Comparison of ENCODE assay signal across 9 cellular contexts in the genomic region with DNA sequence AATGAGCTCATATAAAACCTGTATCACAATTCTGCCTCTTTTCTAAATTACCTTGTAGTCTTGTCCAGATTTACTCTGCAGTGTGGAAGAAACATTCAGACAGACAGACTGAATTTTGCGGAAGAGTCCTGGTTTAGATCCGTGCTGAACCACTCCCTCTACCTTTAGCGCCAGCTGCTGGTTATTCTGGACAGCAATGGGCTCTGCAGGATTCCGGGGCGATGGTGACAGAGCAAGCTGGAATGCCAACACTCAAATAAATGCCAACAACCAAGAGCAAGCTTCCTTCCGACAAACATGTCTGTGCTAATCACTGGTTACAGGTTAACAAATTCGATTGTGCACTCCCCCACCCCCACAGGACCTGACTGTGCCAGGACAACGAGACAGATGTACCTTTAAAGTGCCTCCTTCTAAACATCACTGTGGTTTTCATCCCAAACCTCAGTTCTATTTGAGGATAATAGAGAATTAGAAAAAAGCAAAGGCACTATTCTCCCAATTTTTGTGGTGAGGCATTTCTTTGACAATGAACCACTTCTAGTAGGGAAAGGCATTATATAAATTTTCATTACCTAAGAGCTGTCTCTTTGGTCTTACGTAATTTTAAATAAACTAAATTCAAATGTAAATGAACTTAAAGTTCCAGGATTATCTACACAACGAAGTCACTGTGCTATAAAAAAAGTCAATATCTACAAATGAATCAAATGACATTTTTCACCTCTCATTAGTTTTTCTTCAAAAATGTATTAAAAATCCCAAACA.
DNase-seq lines count a peak whose midpoint lies in the region; ATAC-seq and TF ChIP-seq lines count a peak whose summit lies in the region.
"Had no signal": no experiment of that assay in that cellular context is flagged by ENCODE, and none has a peak within 500 bp of the region (broad histone marks: within the 10 kb centered on the region; RNA-seq: fewer than 3 reads in every experiment).

No MANE protein-coding gene starts in this region.

- no peak overlapping the region for H3K27ac ChIP-seq in upper lobe of right lung
- H3K27ac ChIP-seq in CD4-positive, alpha-beta memory T cell (ENCODE audit: low read depth, low read length), result no peak overlapping the region

- H3K9me3 ChIP-seq in upper lobe of right lung, result no peaks in the 10 kb centered on the region
- no peaks in the 10 kb centered on the region for H3K9me3 ChIP-seq in CD4-positive, alpha-beta memory T cell (ENCODE audit: control insufficient read depth in 1 of 2, low read length in 2 of 2)

- DNase-seq in NCI-H510A treated with DMSO at 0.1 percent for 48 hours (lab: John Stamatoyannopoulos, UW) (peak; percentile 23), NCI-H510A (lab: John Stamatoyannopoulos, UW) (no peak), iris pigment epithelial cell (ENCODE audit: low read depth) (peak; percentile 34), upper lobe of right lung (no peak)
- DNase-seq in activated naive CD4-positive, alpha-beta T cell (lab: John Stamatoyannopoulos, UW), result no peak
- DNase-seq in CD4-positive, alpha-beta memory T cell, result no peak
- DNase-seq: AML-193 had no signal

- H3K36me3 ChIP-seq in upper lobe of right lung, result peaks cover 7% of the 10 kb centered on the region
- H3K36me3 ChIP-seq in CD4-positive, alpha-beta memory T cell (ENCODE audit: insufficient read depth, low read length), result no peaks in the 10 kb centered on the region

- H3K4me1 ChIP-seq in upper lobe of right lung, result peaks cover under 1% of the 10 kb centered on the region
- H3K4me1 ChIP-seq in CD4-positive, alpha-beta memory T cell (ENCODE audit: insufficient read depth, low read length), result peaks cover 13% of the 10 kb centered on the region

- ATAC-seq in upper lobe of right lung, result peak; percentile 84
- ATAC-seq in GM18511 (IDR thresholded peaks at IDR 0.05; ENCODE audit: unreplicated experiment), result no peak

- peak; percentile 30 to 47 for TF ChIP-seq CTCF in brain (conservative IDR thresholded peaks at IDR 0.05)
- TF ChIP-seq CTCF in upper lobe of right lung (IDR thresholded peaks at IDR 0.05), result peak; percentile 32

- no peak overlapping the region for H3K27ac Mint-ChIP-seq in brain
- peak overlapping the region in 1 of 7 donors; percentile 13 for H3K27ac Mint-ChIP-seq in CD4-positive, alpha-beta memory T cell

- peaks cover 9% of the 10 kb centered on the region for H3K4me1 Mint-ChIP-seq in brain
- H3K4me1 Mint-ChIP-seq in CD4-positive, alpha-beta memory T cell, result peaks cover 2 to 12% (median 5%) of the 10 kb centered on the region in 4 donors

- H3K27me3 Mint-ChIP-seq in brain, result no peaks in the 10 kb centered on the region
- H3K27me3 Mint-ChIP-seq in CD4-positive, alpha-beta memory T cell, result no peaks in the 10 kb centered on the region

- CTCF ChIA-PET in CD4-positive, alpha-beta memory T cell (lab: Charles Lee; ENCODE audit: partially characterized antibody), result no interaction called here

- H3K9me3 Mint-ChIP-seq in brain, result no peaks in the 10 kb centered on the region
- no peaks in the 10 kb centered on the region for H3K9me3 Mint-ChIP-seq in CD4-positive, alpha-beta memory T cell

- intact Hi-C loops in upper lobe of right lung (cut with DNase I), result no loop called here
- intact Hi-C loops in CD4-positive, alpha-beta memory T cell (cut with micrococcal nuclease), result no loop called here

- no peak overlapping the region for H3K4me3 Mint-ChIP-seq in brain
- H3K4me3 Mint-ChIP-seq in CD4-positive, alpha-beta memory T cell, result no peak overlapping the region

- H3K36me3 Mint-ChIP-seq in brain, result peaks cover 39% of the 10 kb centered on the region
- H3K36me3 Mint-ChIP-seq in CD4-positive, alpha-beta memory T cell, result peaks cover 15 to 19% of the 10 kb centered on the region in 2 donors

- POLR2A ChIA-PET in CD4-positive, alpha-beta memory T cell (lab: Charles Lee; ENCODE audit: partially characterized antibody), result no interaction called here

- H3K4me3 ChIP-seq in upper lobe of right lung, result no peak overlapping the region
- H3K4me3 ChIP-seq in CD4-positive, alpha-beta memory T cell (ENCODE audit: low read length in 2 of 2), result no peak overlapping the region

- H3K27me3 ChIP-seq in upper lobe of right lung, result no peaks in the 10 kb centered on the region
- H3K27me3 ChIP-seq in CD4-positive, alpha-beta memory T cell (ENCODE audit: insufficient read depth, low read length), result no peaks in the 10 kb centered on the region

Comparison
In these comparisons a context has a peak if more than half of its experiments do, and no peak if none do; other contexts are left out.
1. DNase-seq: peak in NCI-H510A treated with DMSO at 0.1 percent for 48 hours (single experiment) and iris pigment epithelial cell (single experiment); none in NCI-H510A (single experiment), upper lobe of right lung (single experiment), activated naive CD4-positive, alpha-beta T cell (0 of 4) and CD4-positive, alpha-beta memory T cell (0 of 5).